ENCODE assay signal across 1 cellular context in genomic region chr3:49028673-49029562, GRCh38.
TF ChIP-seq lines count a peak whose summit lies in the region.

TSS of gene IMPDH2 (minus strand) at chr3:49029398. CDS start at chr3:49029350, 48 bp downstream.

TF ChIP-seq in GM12878, 131 proteins besides CTCF, POLR2A, EP300 and RAD21 (continued from another document and continues in another):
- TF ChIP-seq NKRF (conservative IDR thresholded peaks at IDR 0.05) (peak; percentile 87), ATF2 (IDR thresholded peaks at IDR 0.05; ENCODE audit: low read length) (no peak), SP1 (IDR thresholded peaks at IDR 0.05; ENCODE audit: low read depth, low read length) (peak; percentile 32), PML (IDR thresholded peaks at IDR 0.05; ENCODE audit: low read length) (no peak), SMC3 (IDR thresholded peaks at IDR 0.05; ENCODE audit: borderline replicate concordance, low read length) (peak; percentile 7; the same call in 1 of the 2 replicates), PAX5 (IDR thresholded peaks at IDR 0.05; ENCODE audit: borderline replicate concordance, low read depth, low read length) (peak; percentile 83; the same call in 1 of the 2 replicates), POLR2AphosphoS2 (IDR thresholded peaks at IDR 0.05; ENCODE audit: low read depth, low read length) (peak; percentile 99), SMAD1 (IDR thresholded peaks at IDR 0.05; ENCODE audit: low read depth, partially characterized antibody) (peak; percentile 48), TCF12 (IDR thresholded peaks at IDR 0.05; ENCODE audit: low read depth, low read length) (peak; percentile 55; the same call in 1 of the 2 replicates), CBFB (IDR thresholded peaks at IDR 0.05; ENCODE audit: low read depth) (peak; percentile 96), IRF5 (IDR thresholded peaks at IDR 0.05; ENCODE audit: borderline replicate concordance) (no peak), JUNB (IDR thresholded peaks at IDR 0.05) (no peak), KLF5 (IDR thresholded peaks at IDR 0.05; ENCODE audit: partially characterized antibody) (peak; percentile 82), SMAD5 (IDR thresholded peaks at IDR 0.05; ENCODE audit: low read depth) (peak; percentile 95), ZNF687 (IDR thresholded peaks at IDR 0.05) (peak; percentile 99), RAD51 (IDR thresholded peaks at IDR 0.05) (no peak), SIN3A (IDR thresholded peaks at IDR 0.05; ENCODE audit: low read depth, low read length) (peak; percentile 83; the same call in 1 of the 2 replicates), ZNF24 (IDR thresholded peaks at IDR 0.05) (0 out of 2 replicates have a peak, but pooled peaks have one; percentile 7), NRF1 (conservative IDR thresholded peaks at IDR 0.05; ENCODE audit: low read depth, low read length) (peak; percentile 71), MAX (IDR thresholded peaks at IDR 0.05; ENCODE audit: low read depth, low read length) (peak; percentile 93), DPF2 (IDR thresholded peaks at IDR 0.05) (peak; percentile 67), TBL1XR1 (IDR thresholded peaks at IDR 0.05; ENCODE audit: low read depth, low read length) (peak; percentile 17; the same call in 1 of the 2 replicates), IRF4 (IDR thresholded peaks at IDR 0.05; ENCODE audit: low read depth, low read length) (no peak), CHD2 (IDR thresholded peaks at IDR 0.05; ENCODE audit: borderline replicate concordance, low read depth, low read length) (peak; percentile 57), RELA (IDR thresholded peaks at IDR 0.05; ENCODE audit: borderline replicate concordance, partially characterized antibody) (peak; percentile 80), LARP7 (IDR thresholded peaks at IDR 0.05) (peak; percentile 75; the same call in 1 of the 2 replicates), ZNF207 (IDR thresholded peaks at IDR 0.05; ENCODE audit: borderline replicate concordance) (peak; percentile 81; the same call in 1 of the 2 replicates), PBX3 (IDR thresholded peaks at IDR 0.05; ENCODE audit: insufficient replicate concordance, low read depth, low read length) (peak; percentile 16), MLLT1 (IDR thresholded peaks at IDR 0.05) (0 out of 2 replicates have a peak, but pooled peaks have one; percentile 40), PKNOX1 (IDR thresholded peaks at IDR 0.05) (peak; percentile 67), BCL11A (IDR thresholded peaks at IDR 0.05; ENCODE audit: low read depth, low read length) (no peak), CEBPB (IDR thresholded peaks at IDR 0.05; ENCODE audit: borderline replicate concordance in 1 of 2, low read depth in 2 of 2, low read length in 2 of 2) (peak in 1 of 2 experiments; percentile 59; a peak in 1 of 4 replicates), KDM1A (IDR thresholded peaks at IDR 0.05; ENCODE audit: borderline replicate concordance) (no peak), YBX1 (IDR thresholded peaks at IDR 0.05) (no peak), ZBED1 (IDR thresholded peaks at IDR 0.05; ENCODE audit: borderline replicate concordance) (peak; percentile 87; the same call in 1 of the 2 replicates), NR2F1 (conservative IDR thresholded peaks at IDR 0.05) (peak; percentile 43), POU2F2 (IDR thresholded peaks at IDR 0.05; ENCODE audit: borderline replicate concordance, low read depth, low read length) (peak; percentile 95), RELB (IDR thresholded peaks at IDR 0.05; ENCODE audit: low read depth) (peak; percentile 32; the same call in 1 of the 2 replicates), NBN (IDR thresholded peaks at IDR 0.05) (peak; percentile 81), GATAD2B (conservative IDR thresholded peaks at IDR 0.05; ENCODE audit: low read depth) (peak; percentile 68), BACH1 (IDR thresholded peaks at IDR 0.05; ENCODE audit: borderline replicate concordance) (peak; percentile 97), IRF3 (IDR thresholded peaks at IDR 0.05) (peak; percentile 22; the same call in 1 of the 2 replicates), SPI1 (IDR thresholded peaks at IDR 0.05; ENCODE audit: borderline replicate concordance, insufficient read depth, low read depth, low read length) (no peak), RFX5 (IDR thresholded peaks at IDR 0.05; ENCODE audit: low read depth, low read length) (no peak), STAT1 (conservative IDR thresholded peaks at IDR 0.05) (no peak; the same call in 1 of the 2 replicates), POLR2AphosphoS5 (IDR thresholded peaks at IDR 0.05; ENCODE audit: low read length) (peak; percentile 99), SRF (IDR thresholded peaks at IDR 0.05; ENCODE audit: low read depth in 2 of 2, low read length in 2 of 2) (no peak), EGR1 (IDR thresholded peaks at IDR 0.05; ENCODE audit: borderline replicate concordance in 1 of 2, low read depth in 2 of 2, low read length in 2 of 2) (peak in 1 of 2 experiments; percentile 91; a peak in 2 of 3 replicates), NFYA (IDR thresholded peaks at IDR 0.05; ENCODE audit: borderline replicate concordance, low read depth, low read length) (no peak), SMARCA5 (IDR thresholded peaks at IDR 0.05) (peak; percentile 22; the same call in 1 of the 2 replicates), FOXM1 (IDR thresholded peaks at IDR 0.05; ENCODE audit: low read depth, low read length) (no peak)
